In genomic region chr1:226723640-226724532, GRCh38 we compare ENCODE assay signal across 8 cellular contexts. TPM values are rescaled to one million over a fixed set of nuclear protein-coding genes. Genes with fewer than 3 reads are reported as not detected.
DNase-seq lines count a peak whose midpoint lies in the region; ATAC-seq lines count a peak whose summit lies in the region.

No MANE protein-coding gene starts in this region.

- H3K4me3 Mint-ChIP-seq in natural killer cell treated with Interleukin-12 subunit alpha and Interleukin-12 subunit beta and Interleukin-15 and Interleukin-18, amount 100 ng/mL, for 72 hours = peak overlapping the region; percentile 72

- H3K36me3 Mint-ChIP-seq in natural killer cell treated with Interleukin-12 subunit alpha and Interleukin-12 subunit beta and Interleukin-15 and Interleukin-18, amount 100 ng/mL, for 72 hours = peaks cover 5% of the 10 kb centered on the region

- peak in 1 of 2 donors; percentile 2 for ATAC-seq in natural killer cell treated with Interleukin-12 subunit alpha and Interleukin-12 subunit beta and Interleukin-15 and Interleukin-18, amount 100 ng/mL, for 72 hours
- ATAC-seq in HG02642 (IDR thresholded peaks at IDR 0.05; ENCODE audit: poor library complexity, unreplicated experiment) = no peak

- H3K27me3 Mint-ChIP-seq in natural killer cell treated with Interleukin-12 subunit alpha and Interleukin-12 subunit beta and Interleukin-15 and Interleukin-18, amount 100 ng/mL, for 72 hours = no peaks in the 10 kb centered on the region

- no peaks in the 10 kb centered on the region for H3K9me3 Mint-ChIP-seq in natural killer cell treated with Interleukin-12 subunit alpha and Interleukin-12 subunit beta and Interleukin-15 and Interleukin-18, amount 100 ng/mL, for 72 hours

- peaks cover 65 to 72% of the 10 kb centered on the region in 2 donors for H3K4me1 Mint-ChIP-seq in natural killer cell treated with Interleukin-12 subunit alpha and Interleukin-12 subunit beta and Interleukin-15 and Interleukin-18, amount 100 ng/mL, for 72 hours (ENCODE audit: low read depth in 2 of 2)

- H3K27ac ChIP-seq in cingulate gyrus (ENCODE audit: low read depth, low read length) = peak overlapping the region; percentile 81

- peak overlapping the region; percentile 83 to 92 for H3K27ac Mint-ChIP-seq in natural killer cell treated with Interleukin-12 subunit alpha and Interleukin-12 subunit beta and Interleukin-15 and Interleukin-18, amount 100 ng/mL, for 72 hours

- DNase-seq in AG08396 (ENCODE audit: low spot score) (peak; percentile 47), HCEC 1CT (peak; percentile 18), NCI-H774 (lab: John Stamatoyannopoulos, UW) (peak; percentile 73), middle frontal gyrus (ENCODE audit: extremely low spot score, low spot score) (no peak), midbrain (lab: John Stamatoyannopoulos, UW) (no peak)
- DNase-seq in natural killer cell treated with Interleukin-12 subunit alpha and Interleukin-12 subunit beta and Interleukin-15 and Interleukin-18, amount 100 ng/mL, for 72 hours (ENCODE audit: low spot score) = no peak

RNA-seq across cellular contexts. Expression of gene ITPKB, which starts 15.2 kb away (rescaled TPM):
- 10 to 100 TPM; 27.2 to 35.2 TPM for total RNA-seq in natural killer cell treated with Interleukin-12 subunit alpha and Interleukin-12 subunit beta and Interleukin-15 and Interleukin-18, amount 100 ng/mL, for 72 hours

Comparison
In these comparisons a context has a peak if more than half of its experiments do, and no peak if none do; other contexts are left out.
1. DNase-seq: peak in AG08396 (single experiment), HCEC 1CT (single experiment) and NCI-H774 (single experiment); none in natural killer cell treated with Interleukin-12 subunit alpha and Interleukin-12 subunit beta and Interleukin-15 and Interleukin-18, amount 100 ng/mL, for 72 hours (single experiment), middle frontal gyrus (single experiment) and midbrain (single experiment).